ENCODE assay signal across 8 cellular contexts in genomic region chr4:24470681-24471622, GRCh38.
A peak's percentile ranks its signal among the peaks of the same experiment; 100 is the strongest.
DNase-seq lines count a peak whose midpoint lies in the region; ATAC-seq, FAIRE-seq and TF ChIP-seq lines count a peak whose summit lies in the region.

No MANE protein-coding gene starts in this region.

- no peaks in the 10 kb centered on the region for H3K36me3 ChIP-seq in muscle layer of duodenum (ENCODE audit: control insufficient read depth in 1 of 2, insufficient read depth in 2 of 2, low read length in 2 of 2)
- no peaks in the 10 kb centered on the region for H3K36me3 ChIP-seq in tibial artery

- H3K4me3 ChIP-seq in epithelial cell of esophagus (ENCODE audit: low read length) (peak overlapping the region; percentile 48), muscle layer of duodenum (ENCODE audit: low read depth in 1 of 2, low read length in 2 of 2) (peak overlapping the region; percentile 67 to 83), tibial artery (peak overlapping the region; percentile 54 to 66)

- peak; percentile 83 for DNase-seq in D341Med (ENCODE audit: low spot score)
- peak; percentile 33 for DNase-seq in HTR-8/SVneo (ENCODE audit: insufficient read length, low spot score)
- peak; percentile 27 to 48 for DNase-seq in activated CD4-positive, alpha-beta T cell treated with anti-CD3 and anti-CD28 coated beads, Interleukin-2, amount 50 U/mL, for 48 hours
- DNase-seq in epithelial cell of esophagus (ENCODE audit: low read depth): peak; percentile 32
- DNase-seq in tibial artery: peak in 1 of 2 donors; percentile 66

- TF ChIP-seq CTCF in epithelial cell of esophagus (IDR thresholded peaks at IDR 0.05; ENCODE audit: insufficient read depth, low read depth, low read length, missing control alignments) (no peak), tibial artery (IDR thresholded peaks at IDR 0.05) (no peak)

- intact Hi-C loops in tibial artery (cut with DNase I; ENCODE audit: low total_unique reads): loop anchor here (5.0 kb wide), 1 partner anchor 391 kb away; no protein-coding TSS in a partner anchor

- H3K27me3 ChIP-seq in muscle layer of duodenum (ENCODE audit: low read depth, low read length) (peaks cover 10% of the 10 kb centered on the region), tibial artery (peaks cover 0 to 4% of the 10 kb centered on the region in 2 donors)

- H3K4me1 ChIP-seq in muscle layer of duodenum (ENCODE audit: control insufficient read depth in 1 of 2, insufficient read depth in 2 of 2, low read length in 2 of 2) (peaks cover 0 to 27% of the 10 kb centered on the region in 2 donors), tibial artery (peaks cover 0 to 38% (median 30%) of the 10 kb centered on the region in 4 donors)

- H3K9me3 ChIP-seq in muscle layer of duodenum (ENCODE audit: control insufficient read depth in 1 of 2, low read length in 2 of 2) (no peaks in the 10 kb centered on the region), tibial artery (no peaks in the 10 kb centered on the region)

- ATAC-seq in HG03378 (IDR thresholded peaks at IDR 0.05; ENCODE audit: unreplicated experiment) (no peak), GM19324 (IDR thresholded peaks at IDR 0.05; ENCODE audit: low FRiP score, unreplicated experiment) (no peak)

- H3K27ac ChIP-seq in muscle layer of duodenum (ENCODE audit: low read length) (peak overlapping the region; percentile 7), tibial artery (peak overlapping the region in 1 of 2 donors; percentile 53)

- FAIRE-seq in HTR-8/SVneo (lab: Jason Lieb, UNC): no peak
